In the genomic region with DNA sequence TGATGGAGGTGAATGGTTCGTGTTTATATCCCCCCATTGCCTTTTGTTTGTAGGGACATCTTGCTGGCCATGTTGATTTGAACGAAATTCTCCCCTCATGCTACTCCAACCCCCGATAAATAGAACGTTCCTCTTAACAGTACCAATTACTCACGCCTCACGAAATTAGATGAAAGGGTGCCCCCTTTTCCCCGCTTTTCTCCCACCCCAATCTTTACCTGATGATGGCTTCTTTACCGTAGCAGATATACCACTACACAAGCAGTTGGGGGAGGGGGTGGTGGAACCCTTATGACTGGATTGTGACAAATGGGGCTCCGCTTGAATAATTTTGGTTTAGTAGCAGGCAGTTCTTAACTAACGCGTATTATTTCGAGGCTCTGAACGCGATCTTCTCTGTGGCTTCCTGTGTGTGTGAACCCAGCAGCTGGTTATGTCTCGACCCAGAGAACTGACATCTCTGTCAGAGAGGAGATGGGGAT, we compare ENCODE assay signal across 8 cellular contexts. TPM values are rescaled to one million over a fixed set of nuclear protein-coding genes. Genes with fewer than 3 reads are reported as not detected.
DNase-seq lines count a peak whose midpoint lies in the region; ATAC-seq and TF ChIP-seq lines count a peak whose summit lies in the region.

No MANE protein-coding gene starts in this region.

- peaks cover 0 to 9% (median 3%) of the 10 kb centered on the region in 5 donors for H3K36me3 Mint-ChIP-seq in naive thymus-derived CD4-positive, alpha-beta T cell

- peak overlapping the region; percentile 84 to 96 (median 89) for H3K27ac Mint-ChIP-seq in naive thymus-derived CD4-positive, alpha-beta T cell

- H3K27me3 Mint-ChIP-seq in naive thymus-derived CD4-positive, alpha-beta T cell, result peaks cover 0 to 12% (median 0%) of the 10 kb centered on the region in 5 donors

- H3K27me3 ChIP-seq in naive thymus-derived CD4-positive, alpha-beta T cell (ENCODE audit: control insufficient read depth in 2 of 2, insufficient read depth in 2 of 2, low read length in 2 of 2), result no peaks in the 10 kb centered on the region

- peaks cover 28 to 52% (median 48%) of the 10 kb centered on the region in 7 donors for H3K4me1 Mint-ChIP-seq in naive thymus-derived CD4-positive, alpha-beta T cell

- H3K4me1 ChIP-seq in naive thymus-derived CD4-positive, alpha-beta T cell (ENCODE audit: control insufficient read depth in 2 of 2, insufficient read depth in 2 of 2, low read length in 2 of 2), result peaks cover 21 to 35% of the 10 kb centered on the region in 2 donors

- TF ChIP-seq POLR2A in erythroblast (IDR thresholded peaks at IDR 0.05; ENCODE audit: low read length), result no peak

- ATAC-seq in HG02759 (IDR thresholded peaks at IDR 0.05; ENCODE audit: unreplicated experiment), result peak; percentile 36
- peak; percentile 48 for ATAC-seq in naive thymus-derived CD4-positive, alpha-beta T cell

- peak overlapping the region; percentile 89 to 97 (median 95) for H3K4me3 Mint-ChIP-seq in naive thymus-derived CD4-positive, alpha-beta T cell

- intact Hi-C loops in naive thymus-derived CD4-positive, alpha-beta T cell (cut with micrococcal nuclease), result loop anchor here (1.0 to 10.0 kb wide), 10 partner anchors 42 to 1668 kb away; a partner anchor contains a TSS

- no peak for TF ChIP-seq CTCF in GM12875 (IDR thresholded peaks at IDR 0.05; ENCODE audit: borderline replicate concordance, insufficient read depth, low read depth, low read length)

- peak overlapping the region; percentile 91 for H3K4me3 ChIP-seq in GM12875 (ENCODE audit: low read depth, low read length)
- H3K4me3 ChIP-seq in naive thymus-derived CD4-positive, alpha-beta T cell (ENCODE audit: low read length), result peak overlapping the region; percentile 87

- CTCF ChIA-PET in naive thymus-derived CD4-positive, alpha-beta T cell (lab: Charles Lee), result no interaction called here

- peak; percentile 47 for DNase-seq in NCI-H748 (lab: John Stamatoyannopoulos, UW; ENCODE audit: unreplicated experiment)
- peak; percentile 42 for DNase-seq in activated CD8-positive, alpha-beta memory T cell treated with anti-CD3 and anti-CD28 coated beads, Interleukin-2, amount 50 U/mL, for 24 hours (ENCODE audit: extremely low read depth)
- DNase-seq in erythroblast (lab: John Stamatoyannopoulos, UW), result peak; percentile 49 to 60
- peak in 8 of 9 donors; percentile 48 to 78 (median 68) for DNase-seq in naive thymus-derived CD4-positive, alpha-beta T cell
- DNase-seq in stimulated activated naive CD4-positive, alpha-beta T cell (lab: John Stamatoyannopoulos, UW), result peak; percentile 37 to 70 (median 62)
- DNase-seq in DMS114 treated with DMSO at 0.1 percent for 48 hours (lab: John Stamatoyannopoulos, UW; ENCODE audit: unreplicated experiment), result no peak

- H3K9me3 ChIP-seq in naive thymus-derived CD4-positive, alpha-beta T cell (ENCODE audit: control insufficient read depth in 2 of 3, low read length in 3 of 3), result no peaks in the 10 kb centered on the region

- peak overlapping the region; percentile 93 for H3K27ac ChIP-seq in naive thymus-derived CD4-positive, alpha-beta T cell (ENCODE audit: low read depth, low read length)

- H3K36me3 ChIP-seq in naive thymus-derived CD4-positive, alpha-beta T cell (ENCODE audit: control insufficient read depth in 2 of 3, insufficient read depth in 3 of 3, low read length in 3 of 3), result peaks cover 0 to 11% (median 0%) of the 10 kb centered on the region in 3 experiments

- peaks cover 0 to 5% (median 0%) of the 10 kb centered on the region in 11 donors for H3K9me3 Mint-ChIP-seq in naive thymus-derived CD4-positive, alpha-beta T cell

- POLR2A ChIA-PET in naive thymus-derived CD4-positive, alpha-beta T cell (lab: Charles Lee), result interaction anchor here (0.6 to 2.5 kb wide), 14 partner anchors 9 to 764 kb away, joined by 3 to 8 read pairs (median 4); a partner anchor contains a TSS

RNA-seq across cellular contexts. Expression of a gene that starts 1.1 kb away (rescaled TPM):
- total RNA-seq in naive thymus-derived CD4-positive, alpha-beta T cell, result 100 to 1,000 TPM in 1 of 5 experiments, 10 to 100 TPM in 4; 41.3 to 103 (median 90.9) TPM
- 100 to 1,000 TPM; 154 to 155 TPM for polyA plus RNA-seq in naive thymus-derived CD4-positive, alpha-beta T cell
